Comparison of ENCODE assay signal across 8 cellular contexts in the genomic region with DNA sequence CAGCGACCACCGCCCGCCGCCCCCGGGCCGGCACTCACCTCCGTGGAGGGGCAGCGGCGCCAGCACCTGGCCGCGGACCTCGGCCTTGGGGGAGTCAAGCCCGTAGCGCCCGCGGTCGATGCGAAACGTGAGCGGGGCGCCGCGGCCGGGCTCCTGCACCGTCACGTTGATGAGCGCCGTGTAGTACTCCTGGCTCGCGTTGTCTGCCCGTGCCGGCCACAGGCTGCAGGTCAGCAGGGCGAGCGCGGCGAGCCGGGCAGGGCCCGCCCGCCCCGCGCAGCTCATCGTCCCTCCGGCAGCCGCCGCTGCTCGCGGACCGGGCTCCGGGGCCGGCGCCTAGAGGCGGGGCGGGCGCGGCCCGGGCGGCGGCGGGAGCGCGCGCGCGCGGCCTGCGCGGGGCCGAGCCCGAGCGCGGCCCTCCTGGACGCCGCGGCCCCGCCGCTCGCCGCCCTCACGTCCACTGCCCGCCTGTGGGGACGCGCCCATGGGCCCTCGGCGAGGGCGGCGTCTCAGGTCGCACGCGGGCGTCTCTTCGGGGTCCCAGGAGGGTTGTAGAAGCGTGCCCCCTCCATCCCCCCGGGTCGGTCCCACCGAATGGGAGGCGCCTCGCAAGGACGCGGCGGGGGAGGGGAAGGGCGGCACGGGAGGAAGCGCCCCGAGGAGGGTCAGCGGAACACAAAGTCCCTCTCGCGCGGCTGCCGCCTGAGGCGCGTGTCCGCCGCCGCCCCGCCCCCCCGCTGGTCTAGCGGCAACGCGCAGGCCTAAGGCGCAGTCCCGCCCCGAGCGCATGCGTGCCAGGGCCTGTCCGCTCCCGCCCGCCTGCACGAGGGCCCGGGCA. TPM values are rescaled to one million over a fixed set of nuclear protein-coding genes. Genes with fewer than 3 reads are reported as not detected.
DNase-seq lines count a peak whose midpoint lies in the region; ATAC-seq and TF ChIP-seq lines count a peak whose summit lies in the region.

Gene RNF130, minus strand, starts transcription at position 342 of the 838 bp plus-strand sequence. Its CDS starts 57 bp downstream, at position 285.

- peaks cover 22% of the 10 kb centered on the region for H3K4me1 ChIP-seq in CD4-positive, alpha-beta memory T cell (ENCODE audit: insufficient read depth, low read length)
- peaks cover 33% of the 10 kb centered on the region for H3K4me1 ChIP-seq in iPS-18a (ENCODE audit: control insufficient read depth, low read depth, low read length)

- H3K4me1 Mint-ChIP-seq in CD4-positive, alpha-beta memory T cell, result peaks cover 18 to 35% (median 24%) of the 10 kb centered on the region in 4 donors
- H3K4me1 Mint-ChIP-seq in WTC11, result peaks cover 42% of the 10 kb centered on the region

- peak; percentile 70 to 84 (median 79) for DNase-seq in CD4-positive, alpha-beta memory T cell
- peak; percentile 94 for DNase-seq in H4 (ENCODE audit: low spot score)
- peak; percentile 29 for DNase-seq in NCI-H2107 treated with DMSO at 0.1 percent for 48 hours (lab: John Stamatoyannopoulos, UW; ENCODE audit: unreplicated experiment)
- peak; percentile 87 for DNase-seq in WTC11 (ENCODE audit: low spot score)
- DNase-seq in T47D (ENCODE audit: low read depth in 1 of 2, low spot score in 1 of 2), result peak; percentile 86 to 93
- peak; percentile 67 for DNase-seq in skeletal muscle cell (ENCODE audit: low read depth)

- no peaks in the 10 kb centered on the region for H3K36me3 ChIP-seq in CD4-positive, alpha-beta memory T cell (ENCODE audit: insufficient read depth, low read length)
- no peaks in the 10 kb centered on the region for H3K36me3 ChIP-seq in iPS-18a (ENCODE audit: control insufficient read depth, low read depth, low read length)

- H3K36me3 Mint-ChIP-seq in CD4-positive, alpha-beta memory T cell, result peaks cover 0 to 3% of the 10 kb centered on the region in 2 donors
- peaks cover 13% of the 10 kb centered on the region for H3K36me3 Mint-ChIP-seq in WTC11

- no peaks in the 10 kb centered on the region for H3K9me3 ChIP-seq in CD4-positive, alpha-beta memory T cell (ENCODE audit: control insufficient read depth in 1 of 2, low read length in 2 of 2)
- peaks cover 8% of the 10 kb centered on the region for H3K9me3 ChIP-seq in iPS-18a (ENCODE audit: control insufficient read depth, low read depth, low read length)

- no peaks in the 10 kb centered on the region for H3K9me3 Mint-ChIP-seq in CD4-positive, alpha-beta memory T cell
- H3K9me3 Mint-ChIP-seq in WTC11, result peaks cover 13% of the 10 kb centered on the region

- TF ChIP-seq CTCF in WTC11 (IDR thresholded peaks at IDR 0.05), result no peak

- ATAC-seq in WTC11 (peak; percentile 56), GM21360 (IDR thresholded peaks at IDR 0.05; ENCODE audit: unreplicated experiment) (no peak)

- H3K27me3 Mint-ChIP-seq in CD4-positive, alpha-beta memory T cell, result peaks cover 0 to 3% of the 10 kb centered on the region in 2 donors
- H3K27me3 Mint-ChIP-seq in WTC11 (ENCODE audit: low read depth), result peaks cover 40% of the 10 kb centered on the region

- intact Hi-C loops in CD4-positive, alpha-beta memory T cell (cut with micrococcal nuclease), result loop anchor here (1.0 to 5.0 kb wide), 6 partner anchors 19 to 519 kb away; partner anchors contain the start of genes MAML1, MRNIP, RUFY1 and TBC1D9B

- no peaks in the 10 kb centered on the region for H3K27me3 ChIP-seq in CD4-positive, alpha-beta memory T cell (ENCODE audit: insufficient read depth, low read length)
- peaks cover 33% of the 10 kb centered on the region for H3K27me3 ChIP-seq in iPS-18a (ENCODE audit: control insufficient read depth, insufficient read depth, low read length)

- H3K27ac Mint-ChIP-seq in CD4-positive, alpha-beta memory T cell, result peak within 1 kb of the TSS; percentile 80 to 94 (median 89)
- peak within 1 kb of the TSS; percentile 69 for H3K27ac Mint-ChIP-seq in WTC11

- H3K4me3 Mint-ChIP-seq in CD4-positive, alpha-beta memory T cell, result peak within 1 kb of the TSS; percentile 83 to 93 (median 89)
- peak within 1 kb of the TSS; percentile 88 for H3K4me3 Mint-ChIP-seq in WTC11

- peak within 1 kb of the TSS; percentile 73 for H3K9ac ChIP-seq in iPS-18a (ENCODE audit: low read length)

- H3K27ac ChIP-seq in CD4-positive, alpha-beta memory T cell (ENCODE audit: low read depth, low read length), result peak within 1 kb of the TSS; percentile 56
- H3K27ac ChIP-seq in iPS-18a (ENCODE audit: low read length), result no peak within 1 kb of the TSS

- CTCF ChIA-PET in CD4-positive, alpha-beta memory T cell (lab: Charles Lee; ENCODE audit: partially characterized antibody), result interaction anchor here (1.2 to 2.2 kb wide), 2 partner anchors 19 to 308 kb away, joined by 3 to 9 read pairs; no protein-coding TSS in a partner anchor
- CTCF ChIA-PET in WTC11 (lab: Charles Lee), result interaction anchor here (0.6 to 1.4 kb wide), 4 partner anchors 11 to 270 kb away, joined by 3 to 5 read pairs (median 3); no protein-coding TSS in a partner anchor

- H3K4me3 ChIP-seq in CD4-positive, alpha-beta memory T cell (ENCODE audit: low read length in 2 of 2), result peak within 1 kb of the TSS; percentile 37 to 64
- H3K4me3 ChIP-seq in iPS-18a (ENCODE audit: low read length) (peak within 1 kb of the TSS; percentile 82), skeletal muscle cell (ENCODE audit: low read depth, low read length) (peak within 1 kb of the TSS; percentile 76)

- POLR2A ChIA-PET in CD4-positive, alpha-beta memory T cell (lab: Charles Lee; ENCODE audit: partially characterized antibody), result interaction anchor here (0.7 to 2.1 kb wide), 3 partner anchors 19 to 252 kb away, joined by 3 to 7 read pairs (median 3); no protein-coding TSS in a partner anchor
- POLR2A ChIA-PET in WTC11 (lab: Charles Lee), result interaction anchor here (1.0 to 1.5 kb wide), 2 partner anchors 11 to 18 kb away, joined by 4 read pairs; no protein-coding TSS in a partner anchor

- in situ Hi-C loops in T47D (cut with HindIII; ENCODE audit: low pct_unique_long_range_greater_than_20kb, low sequenced_read_pairs), result no loop called here

TF ChIP-seq in WTC11, 78 proteins besides CTCF, POLR2A, EP300 and RAD21 (continues in another document):
- TF ChIP-seq EMX1 (CRISPR knock-in tag; IDR thresholded peaks at IDR 0.05), result peak; percentile 80; the same call in 1 of the 2 replicates
- TF ChIP-seq MYBL2 (CRISPR knock-in tag; IDR thresholded peaks at IDR 0.05), result no peak; the same call in 1 of the 2 replicates
- TF ChIP-seq TEAD4 (CRISPR knock-in tag; IDR thresholded peaks at IDR 0.05), result peak; percentile 58; the same call in 1 of the 2 replicates
- peak; percentile 100; the same call in 1 of the 2 replicates for TF ChIP-seq MAX (CRISPR knock-in tag; IDR thresholded peaks at IDR 0.05)
- peak; percentile 98 for TF ChIP-seq ETV6 (CRISPR knock-in tag; IDR thresholded peaks at IDR 0.05)
- TF ChIP-seq, protein P1, sequence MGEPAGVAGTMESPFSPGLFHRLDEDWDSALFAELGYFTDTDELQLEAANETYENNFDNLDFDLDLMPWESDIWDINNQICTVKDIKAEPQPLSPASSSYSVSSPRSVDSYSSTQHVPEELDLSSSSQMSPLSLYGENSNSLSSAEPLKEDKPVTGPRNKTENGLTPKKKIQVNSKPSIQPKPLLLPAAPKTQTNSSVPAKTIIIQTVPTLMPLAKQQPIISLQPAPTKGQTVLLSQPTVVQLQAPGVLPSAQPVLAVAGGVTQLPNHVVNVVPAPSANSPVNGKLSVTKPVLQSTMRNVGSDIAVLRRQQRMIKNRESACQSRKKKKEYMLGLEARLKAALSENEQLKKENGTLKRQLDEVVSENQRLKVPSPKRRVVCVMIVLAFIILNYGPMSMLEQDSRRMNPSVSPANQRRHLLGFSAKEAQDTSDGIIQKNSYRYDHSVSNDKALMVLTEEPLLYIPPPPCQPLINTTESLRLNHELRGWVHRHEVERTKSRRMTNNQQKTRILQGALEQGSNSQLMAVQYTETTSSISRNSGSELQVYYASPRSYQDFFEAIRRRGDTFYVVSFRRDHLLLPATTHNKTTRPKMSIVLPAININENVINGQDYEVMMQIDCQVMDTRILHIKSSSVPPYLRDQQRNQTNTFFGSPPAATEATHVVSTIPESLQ (CRISPR knock-in tag; IDR thresholded peaks at IDR 0.05), result no peak
- peak; percentile 64; the same call in 1 of the 2 replicates for TF ChIP-seq ZNF423 (CRISPR knock-in tag; IDR thresholded peaks at IDR 0.05)
- peak; percentile 94 for TF ChIP-seq CREB1 (CRISPR knock-in tag; IDR thresholded peaks at IDR 0.05)
- no peak for TF ChIP-seq MXD4 (CRISPR knock-in tag; IDR thresholded peaks at IDR 0.05; ENCODE audit: borderline replicate concordance)
- peak; percentile 98; the same call in 1 of the 2 replicates for TF ChIP-seq ZNF232 (CRISPR knock-in tag; IDR thresholded peaks at IDR 0.05)
- TF ChIP-seq, protein P2, sequence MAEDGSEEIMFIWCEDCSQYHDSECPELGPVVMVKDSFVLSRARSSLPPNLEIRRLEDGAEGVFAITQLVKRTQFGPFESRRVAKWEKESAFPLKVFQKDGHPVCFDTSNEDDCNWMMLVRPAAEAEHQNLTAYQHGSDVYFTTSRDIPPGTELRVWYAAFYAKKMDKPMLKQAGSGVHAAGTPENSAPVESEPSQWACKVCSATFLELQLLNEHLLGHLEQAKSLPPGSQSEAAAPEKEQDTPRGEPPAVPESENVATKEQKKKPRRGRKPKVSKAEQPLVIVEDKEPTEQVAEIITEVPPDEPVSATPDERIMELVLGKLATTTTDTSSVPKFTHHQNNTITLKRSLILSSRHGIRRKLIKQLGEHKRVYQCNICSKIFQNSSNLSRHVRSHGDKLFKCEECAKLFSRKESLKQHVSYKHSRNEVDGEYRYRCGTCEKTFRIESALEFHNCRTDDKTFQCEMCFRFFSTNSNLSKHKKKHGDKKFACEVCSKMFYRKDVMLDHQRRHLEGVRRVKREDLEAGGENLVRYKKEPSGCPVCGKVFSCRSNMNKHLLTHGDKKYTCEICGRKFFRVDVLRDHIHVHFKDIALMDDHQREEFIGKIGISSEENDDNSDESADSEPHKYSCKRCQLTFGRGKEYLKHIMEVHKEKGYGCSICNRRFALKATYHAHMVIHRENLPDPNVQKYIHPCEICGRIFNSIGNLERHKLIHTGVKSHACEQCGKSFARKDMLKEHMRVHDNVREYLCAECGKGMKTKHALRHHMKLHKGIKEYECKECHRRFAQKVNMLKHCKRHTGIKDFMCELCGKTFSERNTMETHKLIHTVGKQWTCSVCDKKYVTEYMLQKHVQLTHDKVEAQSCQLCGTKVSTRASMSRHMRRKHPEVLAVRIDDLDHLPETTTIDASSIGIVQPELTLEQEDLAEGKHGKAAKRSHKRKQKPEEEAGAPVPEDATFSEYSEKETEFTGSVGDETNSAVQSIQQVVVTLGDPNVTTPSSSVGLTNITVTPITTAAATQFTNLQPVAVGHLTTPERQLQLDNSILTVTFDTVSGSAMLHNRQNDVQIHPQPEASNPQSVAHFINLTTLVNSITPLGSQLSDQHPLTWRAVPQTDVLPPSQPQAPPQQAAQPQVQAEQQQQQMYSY (CRISPR knock-in tag; IDR thresholded peaks at IDR 0.05), result peak; percentile 68

RNA-seq across cellular contexts. Expression of gene RNF130, which starts in this region (rescaled TPM):
- total RNA-seq in CD4-positive, alpha-beta memory T cell, result 10 to 100 TPM; 18.1 to 21.2 TPM
- 10 to 100 TPM; 16.8 to 18.0 TPM for polyA plus RNA-seq in CD4-positive, alpha-beta memory T cell
- 115 and 120 TPM in 2 replicates for total RNA-seq in H4 (2014; rRNA removed; shearing (Covaris generic))
- 56.2 to 61.0 TPM (median 58.5 TPM) in 3 replicates for total RNA-seq in WTC11 (2021)

Comparison
In these comparisons a context has a peak if more than half of its experiments do, and no peak if none do; other contexts are left out.
1. DNase-seq: peak in every context shown above with its lines; median percentile 94 in H4; 90 in T47D; 87 in WTC11; 79 in CD4-positive, alpha-beta memory T cell; 67 in skeletal muscle cell; 29 in NCI-H2107 treated with DMSO at 0.1 percent for 48 hours.